Comparison of ENCODE assay signal across 14 cellular contexts in genomic region chr10:71268751-71269150, GRCh38. TPM values are rescaled to one million over a fixed set of nuclear protein-coding genes. Genes with fewer than 3 reads are reported as not detected.
DNase-seq lines count a peak whose midpoint lies in the region; ATAC-seq lines count a peak whose summit lies in the region.
"Had no signal": no experiment of that assay in that cellular context is flagged by ENCODE, and none has a peak within 500 bp of the region (broad histone marks: within the 10 kb centered on the region; RNA-seq: fewer than 3 reads in every experiment).

No MANE protein-coding gene starts in this region.

- DNase-seq in cerebellum (ENCODE audit: low spot score), result peak; percentile 78
- DNase-seq in right cardiac atrium, result peak; percentile 59 to 89 (median 82)
- no peak for DNase-seq in SIG-M5 (lab: John Stamatoyannopoulos, UW)
- no peak for DNase-seq in MV-4-11 (lab: John Stamatoyannopoulos, UW)
- DNase-seq in KG1 (lab: John Stamatoyannopoulos, UW), result no peak
- DNase-seq: activated CD8-positive, alpha-beta memory T cell treated with anti-CD3 and anti-CD28 coated beads, Interleukin-2, amount 10 ng/mL, durations not matched to agents 7 days and 5 days; activated naive CD4-positive, alpha-beta T cell treated with anti-CD3 and anti-CD28 coated beads, Interleukin-2, amount 50 U/mL, for 16 hours; CD4-positive, alpha-beta memory T cell; NCI-H1436 treated with DMSO at 0.1 percent for 48 hours; SHP77; stimulated activated naive CD8-positive, alpha-beta T cell treated with anti-CD3 and anti-CD28 coated beads, Interleukin-15, amount 100 ng/mL, for 72 hours had no signal

- peaks cover 63% of the 10 kb centered on the region for H3K4me1 ChIP-seq in HUES6 (ENCODE audit: control insufficient read depth, insufficient read depth, low read length)
- peaks cover 16% of the 10 kb centered on the region for H3K4me1 ChIP-seq in right cardiac atrium (ENCODE audit: control insufficient read depth, insufficient read depth, low read length)
- H3K4me1 ChIP-seq in stomach smooth muscle (ENCODE audit: control insufficient read depth, insufficient read depth, low read length), result peaks cover 55% of the 10 kb centered on the region

- 60% methylated on average over 11 of the region's 11 CpGs for WGBS in right cardiac atrium

- H3K9ac ChIP-seq in HUES6 (ENCODE audit: low read length) (peak overlapping the region; percentile 31), stomach smooth muscle (ENCODE audit: low read length in 2 of 2) (peak overlapping the region in 1 of 2 donors; percentile 47)

- H3K9me3 ChIP-seq in HUES6 (ENCODE audit: control insufficient read depth, insufficient read depth, low read depth, low read length) (no peaks in the 10 kb centered on the region), right cardiac atrium (ENCODE audit: control insufficient read depth, low read length) (no peaks in the 10 kb centered on the region), stomach smooth muscle (ENCODE audit: control insufficient read depth in 2 of 2, low read length in 2 of 2) (no peaks in the 10 kb centered on the region)

- H3K27ac ChIP-seq in HUES6 (ENCODE audit: low read depth, low read length), result no peak overlapping the region
- peak overlapping the region; percentile 62 for H3K27ac ChIP-seq in right cardiac atrium (ENCODE audit: low read length)
- peak overlapping the region; percentile 87 for H3K27ac ChIP-seq in stomach smooth muscle (ENCODE audit: low read length)

- H3K4me3 ChIP-seq in HUES6 (ENCODE audit: low read depth, low read length) (no peak overlapping the region), right cardiac atrium (ENCODE audit: low read length) (no peak overlapping the region), stomach smooth muscle (ENCODE audit: low read length in 2 of 2) (no peak overlapping the region)

- no peaks in the 10 kb centered on the region for H3K27me3 ChIP-seq in HUES6 (ENCODE audit: control insufficient read depth, insufficient read depth, low read length)
- H3K27me3 ChIP-seq in right cardiac atrium (ENCODE audit: control insufficient read depth, insufficient read depth), result no peaks in the 10 kb centered on the region
- H3K27me3 ChIP-seq in stomach smooth muscle (ENCODE audit: control insufficient read depth in 1 of 2, insufficient read depth in 2 of 2, low read length in 2 of 2), result no peaks in the 10 kb centered on the region

- intact Hi-C loops in right cardiac atrium (cut with DNase I), result loop anchor here in 3 of 4 donors (5.0 kb wide), 1 partner anchor 56 kb away; the partner anchor contains the start of gene UNC5B (in 3 of the 3)

- H3K36me3 ChIP-seq in HUES6 (ENCODE audit: control insufficient read depth, insufficient read depth, low read length) (no peaks in the 10 kb centered on the region), stomach smooth muscle (ENCODE audit: control insufficient read depth in 2 of 2, insufficient read depth in 2 of 2, low read length in 2 of 2) (no peaks in the 10 kb centered on the region)

- peak; percentile 64 to 72 for ATAC-seq in right cardiac atrium
- ATAC-seq: activated CD8-positive, alpha-beta memory T cell treated with anti-CD3 and anti-CD28 coated beads, Interleukin-2, amount 10 ng/mL, durations not matched to agents 7 days and 5 days; stimulated activated naive CD8-positive, alpha-beta T cell treated with anti-CD3 and anti-CD28 coated beads, Interleukin-15, amount 100 ng/mL, for 72 hours had no signal

RNA-seq across cellular contexts. Expression of gene SLC29A3, which starts 50.3 kb away (rescaled TPM):
- total RNA-seq in cerebellum, result 3.2 TPM
- total RNA-seq in right cardiac atrium, result 1 to 10 TPM; 2.2 to 2.7 (median 2.4) TPM
- polyA plus RNA-seq in right cardiac atrium, result 1.4 TPM

RNA-seq across cellular contexts. Expression of gene UNC5B, which starts 56.4 kb away (rescaled TPM):
- 10.7 TPM for total RNA-seq in cerebellum
- 10 to 100 TPM; 17.0 to 26.6 (median 24.0) TPM for total RNA-seq in right cardiac atrium
- 12.4 TPM for polyA plus RNA-seq in right cardiac atrium
- total RNA-seq: CD4-positive, alpha-beta memory T cell had no signal
- polyA plus RNA-seq: CD4-positive, alpha-beta memory T cell; IgD-negative memory B cell had no signal

Comparison
In these comparisons a context has a peak if more than half of its experiments do, and no peak if none do; other contexts are left out.
1. DNase-seq: peak in cerebellum (single experiment) and right cardiac atrium (3 of 3); none in SIG-M5 (single experiment), MV-4-11 (single experiment) and KG1 (single experiment).